In the genomic region with DNA sequence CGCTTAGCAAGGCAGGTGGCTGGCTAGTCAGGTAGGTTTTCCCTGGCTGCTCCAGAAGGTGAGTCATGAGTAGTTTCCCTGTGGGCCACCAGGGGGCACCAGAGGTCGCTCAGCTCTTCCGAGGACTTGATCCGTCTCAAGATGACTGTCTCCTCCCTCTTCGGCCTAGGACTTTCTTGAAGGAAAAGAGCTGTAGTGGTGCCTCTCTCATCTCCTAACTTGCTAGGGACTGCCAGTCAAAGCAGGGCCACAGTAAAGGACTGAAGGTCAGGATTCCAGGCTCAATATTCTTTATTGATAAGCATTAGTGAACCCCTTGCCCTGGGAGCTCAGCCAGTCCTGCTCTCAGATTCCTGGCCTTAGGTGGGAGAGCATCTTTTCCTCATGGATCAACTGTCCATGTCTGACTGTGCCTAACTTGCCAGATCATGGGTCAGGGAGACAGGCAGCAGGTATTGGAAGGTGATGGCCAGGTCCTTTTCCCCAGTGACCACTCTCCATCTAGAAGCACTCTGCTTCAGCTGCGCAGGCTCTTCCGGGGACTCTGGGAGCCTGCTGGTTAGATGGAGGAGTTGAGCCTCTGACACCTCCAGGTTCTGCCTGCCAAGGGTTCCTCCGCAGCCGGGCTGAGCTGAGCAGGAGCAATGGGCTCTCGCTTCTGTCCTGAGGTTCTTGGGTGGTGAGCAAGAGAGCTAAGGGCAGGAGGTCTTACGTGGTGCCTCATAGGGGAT, we compare ENCODE assay signal across 8 cellular contexts. TPM values are rescaled to one million over a fixed set of nuclear protein-coding genes. Genes with fewer than 3 reads are reported as not detected.
DNase-seq lines count a peak whose midpoint lies in the region; ATAC-seq, FAIRE-seq and TF ChIP-seq lines count a peak whose summit lies in the region.

No MANE protein-coding gene starts in this region.

- peak overlapping the region; percentile 97 to 99 (median 98) for H3K4me3 Mint-ChIP-seq in IgD-negative memory B cell

- FAIRE-seq in urothelium cell line (lab: Jason Lieb, UNC): no peak

- ATAC-seq in HG02610 (IDR thresholded peaks at IDR 0.05; ENCODE audit: unreplicated experiment): no peak

- H3K9me3 Mint-ChIP-seq in IgD-negative memory B cell: no peaks in the 10 kb centered on the region

- peak overlapping the region; percentile 99 to 100 (median 100) for H3K27ac Mint-ChIP-seq in IgD-negative memory B cell

- DNase-seq in COR-L47 (lab: John Stamatoyannopoulos, UW) (peak; percentile 43), RPMI7951 (ENCODE audit: low read depth) (peak; percentile 69), fibroblast of the aortic adventitia (ENCODE audit: low read depth) (peak; percentile 88), nucleus accumbens (lab: John Stamatoyannopoulos, UW) (peak in 31 of 56 donors; percentile 20 to 68 (median 34)), urothelium cell line (ENCODE audit: low spot score) (peak; percentile 88)
- DNase-seq in activated T-helper 9 cell treated with anti-CD3 and anti-CD28 coated beads, Interleukin-2, amount 50 U/mL, for 16 hours (ENCODE audit: low read depth): peak; percentile 48

- peak; percentile 91 for TF ChIP-seq CTCF in fibroblast of the aortic adventitia (IDR thresholded peaks at IDR 0.05; ENCODE audit: insufficient read depth, low read length)

- H3K4me1 Mint-ChIP-seq in IgD-negative memory B cell: peaks cover 33 to 56% (median 52%) of the 10 kb centered on the region in 3 donors

- peak overlapping the region; percentile 45 for H3K4me3 ChIP-seq in fibroblast of the aortic adventitia (ENCODE audit: low read depth, low read length)

- no peaks in the 10 kb centered on the region for H3K36me3 Mint-ChIP-seq in IgD-negative memory B cell

- H3K27me3 Mint-ChIP-seq in IgD-negative memory B cell: no peaks in the 10 kb centered on the region

RNA-seq across cellular contexts. Expression of a gene that starts 1.9 kb away (rescaled TPM):
- polyA plus RNA-seq in IgD-negative memory B cell: 384 TPM
- 68.0 and 85.3 TPM in 2 replicates for total RNA-seq in RPMI7951 (2014; rRNA removed; shearing (Covaris generic))
- total RNA-seq in fibroblast of the aortic adventitia (ENCODE audit: low replicate concordance): 53.5 and 101 TPM in 2 replicates

RNA-seq across cellular contexts. Expression of a gene that starts 22.0 kb away (rescaled TPM):
- 5.1 TPM for polyA plus RNA-seq in IgD-negative memory B cell
- 4.8 and 5.4 TPM in 2 replicates for total RNA-seq in RPMI7951 (2014; rRNA removed; shearing (Covaris generic))
- 1.5 and 9.4 TPM in 2 replicates for total RNA-seq in fibroblast of the aortic adventitia (ENCODE audit: low replicate concordance)

RNA-seq across cellular contexts. Expression of a gene that starts 40.3 kb away (rescaled TPM):
- 12.0 TPM for polyA plus RNA-seq in IgD-negative memory B cell
- 8.5 and 13.8 TPM in 2 replicates for total RNA-seq in RPMI7951 (2014; rRNA removed; shearing (Covaris generic))
- 4.7 and 11.2 TPM in 2 replicates for total RNA-seq in fibroblast of the aortic adventitia (ENCODE audit: low replicate concordance)

RNA-seq across cellular contexts. Expression of a gene that starts 48.1 kb away (rescaled TPM):
- 5.5 TPM for polyA plus RNA-seq in IgD-negative memory B cell
- 8.0 and 10.9 TPM in 2 replicates for total RNA-seq in RPMI7951 (2014; rRNA removed; shearing (Covaris generic))
- 11.7 and 12.3 TPM in 2 replicates for total RNA-seq in fibroblast of the aortic adventitia (ENCODE audit: low replicate concordance)

RNA-seq across cellular contexts. Expression of a gene that starts 50.2 kb away (rescaled TPM):
- 546 TPM for polyA plus RNA-seq in IgD-negative memory B cell
- total RNA-seq in RPMI7951 (2014; rRNA removed; shearing (Covaris generic)): 300 and 345 TPM in 2 replicates
- 97.6 and 129 TPM in 2 replicates for total RNA-seq in fibroblast of the aortic adventitia (ENCODE audit: low replicate concordance)

Comparison
In these comparisons a context has a peak if more than half of its experiments do, and no peak if none do; other contexts are left out.
1. DNase-seq: peak in every context shown above with its lines; median percentile 88 in fibroblast of the aortic adventitia; 88 in urothelium cell line; 69 in RPMI7951; 48 in activated T-helper 9 cell treated with anti-CD3 and anti-CD28 coated beads, Interleukin-2, amount 50 U/mL, for 16 hours; 43 in COR-L47; 34 in nucleus accumbens.